Comparison of ENCODE assay signal across 1 cellular context in the genomic region with DNA sequence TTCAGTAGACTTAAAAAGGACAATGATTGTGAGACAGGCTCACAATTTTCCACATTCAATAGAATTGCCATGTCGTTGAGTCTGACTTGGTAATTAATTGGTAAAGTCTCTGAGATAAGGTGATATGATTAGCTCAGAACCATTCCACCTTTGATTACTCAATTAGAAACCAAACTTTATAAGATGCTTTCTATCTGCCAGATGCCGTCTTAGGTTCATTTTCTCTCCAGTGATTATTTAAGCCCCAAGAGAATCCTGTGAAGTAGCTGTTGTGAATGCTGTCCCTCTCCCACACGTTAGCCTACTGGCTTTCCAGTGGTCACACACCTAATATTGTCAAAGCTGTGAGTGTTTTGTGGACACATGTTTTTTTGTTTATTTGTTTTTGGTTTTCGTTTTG.
TF ChIP-seq lines count a peak whose summit lies in the region.

No MANE protein-coding gene starts in this region.

TF ChIP-seq in SK-N-SH, 30 proteins besides CTCF, POLR2A, EP300 and RAD21 (continued from another document):
- TF ChIP-seq USF2 (IDR thresholded peaks at IDR 0.05; ENCODE audit: borderline replicate concordance, low read depth, low read length) (no peak), MAX (IDR thresholded peaks at IDR 0.05; ENCODE audit: low read depth) (no peak), POLR2AphosphoS5 (IDR thresholded peaks at IDR 0.05; ENCODE audit: low read depth, low read length) (no peak), TCF12 (IDR thresholded peaks at IDR 0.05) (no peak), MEF2A (IDR thresholded peaks at IDR 0.05; ENCODE audit: borderline replicate concordance, low read depth) (no peak), RXRA (IDR thresholded peaks at IDR 0.05; ENCODE audit: borderline replicate concordance, low read depth) (no peak), FOSL2 (IDR thresholded peaks at IDR 0.05; ENCODE audit: borderline replicate concordance, low read depth) (no peak), NFIC (IDR thresholded peaks at IDR 0.05; ENCODE audit: borderline replicate concordance) (no peak), EZH2phosphoT487 (IDR thresholded peaks at IDR 0.05; ENCODE audit: borderline replicate concordance, low read depth) (no peak), GABPA (IDR thresholded peaks at IDR 0.05; ENCODE audit: low read depth) (no peak), SIN3A (IDR thresholded peaks at IDR 0.05; ENCODE audit: borderline replicate concordance, low read depth, low read length) (no peak), FOXJ3 (CRISPR knock-in tag; IDR thresholded peaks at IDR 0.05) (no peak)
